Comparison of ENCODE assay signal across 1 cellular context in genomic region chrX:370244-370962, GRCh38.
TF ChIP-seq lines count a peak whose summit lies in the region.

No MANE protein-coding gene starts in this region.

TF ChIP-seq in IMR-90, 13 proteins besides CTCF, POLR2A, EP300 and RAD21 (continued from another document):
- TF ChIP-seq ELK1 (IDR thresholded peaks at IDR 0.05; ENCODE audit: borderline replicate concordance, low read depth, low read length), result no peak
- no peak for TF ChIP-seq NFE2L2 (IDR thresholded peaks at IDR 0.05; ENCODE audit: low read depth, low read length)
- no peak for TF ChIP-seq MXI1 (IDR thresholded peaks at IDR 0.05; ENCODE audit: borderline replicate concordance, low read depth, low read length)
- no peak for TF ChIP-seq FOS (IDR thresholded peaks at IDR 0.05; ENCODE audit: low read depth, low read length)
- no peak for TF ChIP-seq CEBPB (IDR thresholded peaks at IDR 0.05; ENCODE audit: low read depth, low read length)
